ENCODE assay signal across 9 cellular contexts in the genomic region with DNA sequence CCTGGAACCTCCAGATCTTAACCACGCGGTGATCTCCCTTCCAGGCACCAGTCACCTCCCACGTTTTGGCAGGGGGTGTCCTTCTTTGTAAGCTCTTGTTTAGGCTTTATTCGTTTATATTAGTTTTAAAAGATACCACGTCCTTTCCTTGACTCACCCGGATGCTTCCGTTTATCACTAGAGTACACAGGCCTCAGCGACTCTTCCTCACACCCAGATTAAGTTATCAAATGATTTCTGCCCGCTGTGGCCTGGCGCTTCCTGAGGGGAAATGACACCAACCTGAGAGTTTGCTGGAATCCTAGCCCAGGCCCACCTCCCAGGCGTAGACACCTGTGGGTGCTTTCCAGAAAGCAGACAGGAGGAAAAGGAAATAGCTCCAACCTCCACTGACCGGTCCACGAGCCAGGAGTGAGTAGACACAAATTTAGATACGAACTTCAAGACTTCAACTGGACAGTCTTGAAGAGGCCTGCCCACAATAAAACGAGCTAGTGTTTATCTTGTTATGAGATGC. TPM values are rescaled to one million over a fixed set of nuclear protein-coding genes. Genes with fewer than 3 reads are reported as not detected.
DNase-seq lines count a peak whose midpoint lies in the region; ATAC-seq and TF ChIP-seq lines count a peak whose summit lies in the region.
"Had no signal": no experiment of that assay in that cellular context is flagged by ENCODE, and none has a peak within 500 bp of the region (broad histone marks: within the 10 kb centered on the region; RNA-seq: fewer than 3 reads in every experiment).

No MANE protein-coding gene starts in this region.

- H3K9me3 ChIP-seq in GM23248 (ENCODE audit: low read depth), result no peaks in the 10 kb centered on the region
- no peaks in the 10 kb centered on the region for H3K9me3 ChIP-seq in iPS DF 6.9 (ENCODE audit: control insufficient read depth, insufficient read depth, low read length)
- H3K9me3 ChIP-seq in skeletal muscle satellite cell (replicated peaks; ENCODE audit: low read length), result no peaks in the 10 kb centered on the region

- peak overlapping the region; percentile 79 for H3K27ac Mint-ChIP-seq in WTC11
- H3K27ac Mint-ChIP-seq: activated CD4-positive, alpha-beta memory T cell treated with anti-CD3 and anti-CD28 coated beads, Interleukin-2, amount 10 ng/mL, durations not matched to agents 7 days and 5 days had no signal

- peak overlapping the region; percentile 92 for H3K4me3 Mint-ChIP-seq in WTC11
- H3K4me3 Mint-ChIP-seq: activated CD4-positive, alpha-beta memory T cell treated with anti-CD3 and anti-CD28 coated beads, Interleukin-2, amount 10 ng/mL, durations not matched to agents 7 days and 5 days had no signal

- H3K36me3 ChIP-seq in GM23248 (ENCODE audit: low read depth) (no peaks in the 10 kb centered on the region), iPS DF 6.9 (ENCODE audit: control insufficient read depth, insufficient read depth, low read length) (no peaks in the 10 kb centered on the region), skeletal muscle satellite cell (ENCODE audit: insufficient read depth, low read length) (no peaks in the 10 kb centered on the region)

- DNase-seq in GM23248 (peak; percentile 9), WTC11 (ENCODE audit: low spot score) (no peak), iPS DF 6.9 (ENCODE audit: low read depth, low spot score) (no peak), retina (no peak), NCI-H2196 treated with DMSO at 0.1 percent for 48 hours (lab: John Stamatoyannopoulos, UW; ENCODE audit: unreplicated experiment) (no peak), NCI-H2081 (lab: John Stamatoyannopoulos, UW) (no peak), KBM-7 (no peak)
- DNase-seq: activated CD4-positive, alpha-beta memory T cell treated with anti-CD3 and anti-CD28 coated beads, Interleukin-2, amount 10 ng/mL, durations not matched to agents 7 days and 5 days had no signal

- H3K27ac ChIP-seq in GM23248 (no peak overlapping the region), iPS DF 6.9 (ENCODE audit: low read length) (no peak overlapping the region)

- H3K27me3 Mint-ChIP-seq in WTC11 (ENCODE audit: low read depth), result no peaks in the 10 kb centered on the region; the same call in 1 of the 2 replicates

- H3K27me3 ChIP-seq in GM23248 (replicated peaks; ENCODE audit: insufficient read depth) (no peaks in the 10 kb centered on the region), iPS DF 6.9 (ENCODE audit: control insufficient read depth, insufficient read depth, low read length) (no peaks in the 10 kb centered on the region), skeletal muscle satellite cell (ENCODE audit: control insufficient read depth, insufficient read depth, low read length) (peaks cover 3% of the 10 kb centered on the region)

- in situ Hi-C loops in GM23248 (cut with MboI), result no loop called here
- in situ Hi-C loops in KBM-7 (cut with MboI; ENCODE audit: low pct_unique_long_range_greater_than_20kb, low sequenced_read_pairs), result no loop called here

- WGBS in GM23248 (ENCODE audit: low coverage in 1 of 2, low lambda C conversion rate in 2 of 2, missing lambda C conversion rate in 2 of 2), 2 experiments, result 52 to 56% methylated on average over 14 to 15 of the region's 15 CpGs
- no CpG with 5 or more reads among the region's 15 CpGs for WGBS in iPS DF 6.9 (ENCODE audit: insufficient coverage, insufficient read length)

- TF ChIP-seq CTCF in WTC11 (IDR thresholded peaks at IDR 0.05), result no peak

- no peaks in the 10 kb centered on the region for H3K79me2 ChIP-seq in GM23248 (ENCODE audit: insufficient read depth)

- H2AFZ ChIP-seq in GM23248, result peak overlapping the region; percentile 97

- ATAC-seq in WTC11, result no peak

- H3K4me3 ChIP-seq in GM23248, result peak overlapping the region; percentile 94
- peak overlapping the region; percentile 13; the same call in 1 of the 2 replicates for H3K4me3 ChIP-seq in iPS DF 6.9 (ENCODE audit: low read length)
- H3K4me3 ChIP-seq in skeletal muscle satellite cell (ENCODE audit: low read length), result peak overlapping the region; percentile 74

- H3K9me3 Mint-ChIP-seq in WTC11, result peaks cover under 1% of the 10 kb centered on the region
- H3K9me3 Mint-ChIP-seq: activated CD4-positive, alpha-beta memory T cell treated with anti-CD3 and anti-CD28 coated beads, Interleukin-2, amount 10 ng/mL, durations not matched to agents 7 days and 5 days had no signal

- POLR2A ChIA-PET in WTC11 (lab: Charles Lee), result no interaction called here

- CTCF ChIA-PET in WTC11 (lab: Charles Lee), result no interaction called here

- H4K20me1 ChIP-seq in GM23248 (ENCODE audit: insufficient read depth), result no peaks in the 10 kb centered on the region

- H3K4me2 ChIP-seq in GM23248 (ENCODE audit: unreplicated experiment), result peak overlapping the region; percentile 96
- H3K4me2 ChIP-seq in skeletal muscle satellite cell (ENCODE audit: low read length), result peak overlapping the region; percentile 100

- no peaks in the 10 kb centered on the region for H3F3A ChIP-seq in GM23248 (ENCODE audit: insufficient read depth)

- no peak overlapping the region for H3K9ac ChIP-seq in GM23248
- no peak overlapping the region for H3K9ac ChIP-seq in skeletal muscle satellite cell (ENCODE audit: low read depth, low read length)

- H3K9me2 ChIP-seq in GM23248 (ENCODE audit: insufficient read depth), result no peaks in the 10 kb centered on the region

- H3K4me1 Mint-ChIP-seq in WTC11, result peaks cover 44% of the 10 kb centered on the region

- H3K36me3 Mint-ChIP-seq in WTC11, result no peaks in the 10 kb centered on the region

- H3K4me1 ChIP-seq in GM23248 (ENCODE audit: insufficient read depth) (no peaks in the 10 kb centered on the region), iPS DF 6.9 (ENCODE audit: control insufficient read depth, insufficient read depth, low read length) (no peaks in the 10 kb centered on the region), skeletal muscle satellite cell (ENCODE audit: control insufficient read depth, insufficient read depth, low read length) (no peaks in the 10 kb centered on the region)

TF ChIP-seq in WTC11, 78 proteins besides CTCF, POLR2A, EP300 and RAD21 (continues in another document):
- TF ChIP-seq ARID4B (CRISPR knock-in tag; IDR thresholded peaks at IDR 0.05; ENCODE audit: borderline replicate concordance), result no peak
- TF ChIP-seq, protein P1, sequence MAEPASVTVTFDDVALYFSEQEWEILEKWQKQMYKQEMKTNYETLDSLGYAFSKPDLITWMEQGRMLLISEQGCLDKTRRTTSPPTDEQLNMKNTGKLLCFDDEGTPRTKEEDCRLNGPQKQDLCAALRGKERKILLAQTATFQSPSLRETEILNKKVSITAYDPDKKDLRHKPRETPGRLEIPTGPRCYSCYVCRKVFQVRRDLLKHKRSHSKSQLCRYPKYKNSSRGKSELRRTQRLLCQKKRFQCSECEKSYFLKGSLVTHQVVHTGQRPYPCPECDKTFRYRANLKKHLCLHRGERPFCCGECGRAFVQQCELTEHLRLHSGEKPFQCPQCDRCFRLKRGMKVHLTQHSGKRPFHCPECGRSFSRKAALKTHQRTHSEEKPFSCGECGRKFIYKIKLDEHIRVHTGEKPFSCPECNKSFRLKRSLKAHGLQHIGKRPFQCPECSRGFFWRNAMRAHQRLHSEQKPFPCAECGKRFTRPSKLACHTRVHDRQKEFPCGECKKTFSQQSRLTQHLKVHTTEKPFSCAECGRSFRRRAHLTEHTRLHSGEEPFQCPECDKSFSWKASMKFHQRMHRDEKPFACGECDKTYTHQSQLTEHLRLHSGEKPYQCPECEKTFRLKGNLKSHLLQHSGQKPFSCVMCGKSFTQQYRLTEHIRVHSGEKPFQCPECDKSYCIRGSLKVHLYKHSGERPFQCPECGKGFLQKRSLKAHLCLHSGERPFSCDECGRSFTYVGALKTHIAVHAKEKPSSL (CRISPR knock-in tag; conservative IDR thresholded peaks at IDR 0.05), result no peak
- no peak for TF ChIP-seq ZBTB43 (CRISPR knock-in tag; IDR thresholded peaks at IDR 0.05)
- TF ChIP-seq GTF2I (CRISPR knock-in tag; conservative IDR thresholded peaks at IDR 0.05), result no peak

RNA-seq across cellular contexts. Expression of gene ADAMTS3, which starts 0.8 kb away (rescaled TPM):
- 0.43 and 1.3 TPM in 2 replicates for total RNA-seq in GM23248 (2014; rRNA removed; shearing (Covaris generic))
- polyA plus RNA-seq in GM23248 (2016; fragmentation: Nextera tagmentation; extraction: Ambion mirVana), result 0.20 and 0.44 TPM in 2 replicates
- 3.2 to 4.4 TPM (median 3.8 TPM) in 3 replicates for total RNA-seq in WTC11 (2021)
- 0.51 and 0.87 TPM in 2 replicates for total RNA-seq in skeletal muscle satellite cell (2012; rRNA removed)
- total RNA-seq: activated CD4-positive, alpha-beta memory T cell treated with anti-CD3 and anti-CD28 coated beads, Interleukin-2, amount 10 ng/mL, durations not matched to agents 7 days and 5 days had no signal

Comparison
In these comparisons a context has a peak if more than half of its experiments do, and no peak if none do; other contexts are left out.
1. H3K4me3 ChIP-seq: peak in every context shown above with its lines; median percentile 94 in GM23248; 74 in skeletal muscle satellite cell; 13 in iPS DF 6.9.